In the genomic region with DNA sequence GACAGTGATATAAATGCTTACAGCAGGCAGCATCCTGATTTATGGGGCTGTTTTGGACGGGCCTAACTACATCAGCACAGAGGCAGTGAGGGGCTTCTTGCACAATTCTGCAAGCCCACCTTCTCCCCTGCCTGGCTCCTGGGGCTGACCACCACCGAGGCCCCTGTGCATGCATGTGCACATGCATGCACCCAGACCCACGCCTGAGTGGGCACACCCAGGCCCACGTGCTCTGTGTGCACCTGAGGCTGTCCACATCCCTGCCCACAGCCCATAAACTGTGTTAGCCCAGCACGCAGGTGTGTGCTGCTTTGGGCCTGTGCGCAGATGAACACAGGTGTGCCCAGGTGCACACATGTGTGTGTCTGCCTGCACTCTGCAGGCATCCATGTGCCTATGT, we compare ENCODE assay signal across 27 cellular contexts.
"Had no signal": no experiment of that assay in that cellular context is flagged by ENCODE, and none has a peak within 500 bp of the region (broad histone marks: within the 10 kb centered on the region; RNA-seq: fewer than 3 reads in every experiment).

No MANE protein-coding gene starts in this region.

- H3K36me3 ChIP-seq: neural progenitor cell had no signal

- H3K27ac ChIP-seq: lower lobe of right lung, neural progenitor cell, tibial artery had no signal

- H3K27me3 ChIP-seq: adrenal gland, body of pancreas, gastroesophageal sphincter, neural progenitor cell, stomach, tibial artery had no signal

- H3K4me3 ChIP-seq: adrenal gland, body of pancreas, gastroesophageal sphincter, lower lobe of right lung, neural progenitor cell, skin epidermis, stomach, tibial artery had no signal

- DNase-seq: activated CD4-positive, alpha-beta T cell treated with anti-CD3 and anti-CD28 coated beads for 36 hours; activated CD4-positive, alpha-beta T cell treated with anti-CD3 and anti-CD28 coated beads, Interleukin-2, amount 50 U/mL, for 4 hours; activated CD4-positive, CD25-positive, alpha-beta regulatory T cell; activated effector memory CD4-positive, alpha-beta T cell treated with anti-CD3 and anti-CD28 coated beads, Interleukin-2, amount 50 U/mL, for 16 hours; activated naive CD4-positive, alpha-beta T cell treated with anti-CD3 and anti-CD28 coated beads for 36 hours; activated naive CD8-positive, alpha-beta T cell treated with anti-CD3 and anti-CD28 coated beads for 36 hours; activated T-cell treated with anti-CD3 and anti-CD28 coated beads for 4 hours; activated T-cell treated with anti-CD3 and anti-CD28 coated beads, Interleukin-2, amount 50 U/mL, for 72 hours; adrenal gland; aorta; body of pancreas; cortex of kidney; effector memory CD8-positive, alpha-beta T cell; erythroblast; hippocampal formation; lower lobe of right lung; mesenchymal stem cell; naive thymus-derived CD8-positive, alpha-beta T cell; posterior cingulate gyrus; stimulated activated CD4-positive, alpha-beta T cell treated with anti-CD3 and anti-CD28 coated beads, Interleukin-4, amount 100 ng/mL, for 24 hours; stomach; tibial artery had no signal

- H3K27me3 Mint-ChIP-seq: activated CD4-positive, alpha-beta T cell treated with anti-CD3 and anti-CD28 coated beads for 36 hours; activated naive CD8-positive, alpha-beta T cell treated with anti-CD3 and anti-CD28 coated beads for 36 hours; effector memory CD8-positive, alpha-beta T cell; naive thymus-derived CD8-positive, alpha-beta T cell had no signal

- ATAC-seq: activated CD4-positive, alpha-beta T cell treated with anti-CD3 and anti-CD28 coated beads for 36 hours; activated T-cell treated with anti-CD3 and anti-CD28 coated beads, Interleukin-2, amount 50 U/mL, for 72 hours; body of pancreas; effector memory CD8-positive, alpha-beta T cell; gastroesophageal sphincter; lower lobe of right lung; naive thymus-derived CD8-positive, alpha-beta T cell; sciatic nerve; stimulated activated effector memory CD8-positive, alpha-beta T cell treated with anti-CD3 and anti-CD28 coated beads, Interleukin-12 subunit alpha, Interleukin-12 subunit beta, amount 100 ng/mL, for 72 hours had no signal

- H3K9me3 Mint-ChIP-seq: activated naive CD4-positive, alpha-beta T cell treated with anti-CD3 and anti-CD28 coated beads for 36 hours; activated naive CD8-positive, alpha-beta T cell treated with anti-CD3 and anti-CD28 coated beads for 36 hours; activated T-cell treated with anti-CD3 and anti-CD28 coated beads, Interleukin-2, amount 50 U/mL, for 72 hours; effector memory CD8-positive, alpha-beta T cell; naive thymus-derived CD8-positive, alpha-beta T cell; neural progenitor cell; stimulated activated effector memory CD8-positive, alpha-beta T cell treated with anti-CD3 and anti-CD28 coated beads, Interleukin-12 subunit alpha, Interleukin-12 subunit beta, amount 100 ng/mL, for 72 hours had no signal

- H3K9me3 ChIP-seq: adrenal gland, body of pancreas, gastroesophageal sphincter, lower lobe of right lung, stomach, tibial artery had no signal

- H3K27ac Mint-ChIP-seq: activated CD4-positive, alpha-beta T cell treated with anti-CD3 and anti-CD28 coated beads for 36 hours; activated naive CD4-positive, alpha-beta T cell treated with anti-CD3 and anti-CD28 coated beads for 36 hours; activated naive CD8-positive, alpha-beta T cell treated with anti-CD3 and anti-CD28 coated beads for 36 hours; activated T-cell treated with anti-CD3 and anti-CD28 coated beads, Interleukin-2, amount 50 U/mL, for 72 hours; neural progenitor cell had no signal

- H3K4me3 Mint-ChIP-seq: activated CD4-positive, alpha-beta T cell treated with anti-CD3 and anti-CD28 coated beads for 36 hours; activated naive CD4-positive, alpha-beta T cell treated with anti-CD3 and anti-CD28 coated beads for 36 hours; activated naive CD8-positive, alpha-beta T cell treated with anti-CD3 and anti-CD28 coated beads for 36 hours; activated T-cell treated with anti-CD3 and anti-CD28 coated beads, Interleukin-2, amount 50 U/mL, for 72 hours; effector memory CD8-positive, alpha-beta T cell; naive thymus-derived CD8-positive, alpha-beta T cell; neural progenitor cell; stimulated activated effector memory CD8-positive, alpha-beta T cell treated with anti-CD3 and anti-CD28 coated beads, Interleukin-12 subunit alpha, Interleukin-12 subunit beta, amount 100 ng/mL, for 72 hours had no signal

- H3K36me3 Mint-ChIP-seq: activated naive CD8-positive, alpha-beta T cell treated with anti-CD3 and anti-CD28 coated beads for 36 hours; neural progenitor cell; stimulated activated effector memory CD8-positive, alpha-beta T cell treated with anti-CD3 and anti-CD28 coated beads, Interleukin-12 subunit alpha, Interleukin-12 subunit beta, amount 100 ng/mL, for 72 hours had no signal
